21 cellular contexts compared by ENCODE assay signal in genomic region chr7:27737591-27737990, GRCh38. TPM values are rescaled to one million over a fixed set of nuclear protein-coding genes. Genes with fewer than 3 reads are reported as not detected.
A peak's percentile ranks its signal among the peaks of the same experiment; 100 is the strongest.
DNase-seq lines count a peak whose midpoint lies in the region; ATAC-seq and TF ChIP-seq lines count a peak whose summit lies in the region.
"Had no signal": no experiment of that assay in that cellular context is flagged by ENCODE, and none has a peak within 500 bp of the region (broad histone marks: within the 10 kb centered on the region; RNA-seq: fewer than 3 reads in every experiment).

No MANE protein-coding gene starts in this region.

- H3K4me1 ChIP-seq in esophagus (ENCODE audit: control insufficient read depth in 2 of 2, insufficient read depth in 2 of 2, low read length in 1 of 2) = no peaks in the 10 kb centered on the region

- H3K27me3 ChIP-seq in esophagus (ENCODE audit: control insufficient read depth in 1 of 2, insufficient read depth in 2 of 2, low read length in 2 of 2) = no peaks in the 10 kb centered on the region
- H3K27me3 ChIP-seq: Peyer's patch, SJCRH30 had no signal

- no peaks in the 10 kb centered on the region for H3K27me3 Mint-ChIP-seq in progenitor cell of endocrine pancreas
- H3K27me3 Mint-ChIP-seq: T-cell had no signal

- peak overlapping the region; percentile 17 for H3K4me3 Mint-ChIP-seq in progenitor cell of endocrine pancreas (ENCODE audit: low read depth)
- H3K4me3 Mint-ChIP-seq: T-cell had no signal

- TF ChIP-seq CTCF in 22Rv1 (IDR thresholded peaks at IDR 0.05) = no peak
- TF ChIP-seq CTCF in progenitor cell of endocrine pancreas (IDR thresholded peaks at IDR 0.05; ENCODE audit: unreplicated experiment) = no peak

- peaks cover 58% of the 10 kb centered on the region for H3K4me1 Mint-ChIP-seq in progenitor cell of endocrine pancreas (ENCODE audit: low read depth)

- H3K36me3 Mint-ChIP-seq in progenitor cell of endocrine pancreas (ENCODE audit: insufficient read depth) = no peaks in the 10 kb centered on the region
- H3K36me3 Mint-ChIP-seq: T-cell had no signal

- H3K9me3 Mint-ChIP-seq in progenitor cell of endocrine pancreas (ENCODE audit: low read depth) = no peaks in the 10 kb centered on the region
- H3K9me3 Mint-ChIP-seq: T-cell had no signal

- H3K36me3 ChIP-seq in esophagus (ENCODE audit: control insufficient read depth in 2 of 2, insufficient read depth in 2 of 2, low read length in 1 of 2) = no peaks in the 10 kb centered on the region
- H3K36me3 ChIP-seq: Peyer's patch, SJCRH30 had no signal

- ATAC-seq in GM21390 (IDR thresholded peaks at IDR 0.05; ENCODE audit: unreplicated experiment) = no peak
- ATAC-seq: T-cell had no signal

- peak overlapping the region; percentile 78 for H3K27ac Mint-ChIP-seq in progenitor cell of endocrine pancreas
- H3K27ac Mint-ChIP-seq: T-cell had no signal

- 52 to 62% methylated on average over 3 of the region's 3 CpGs for WGBS in esophagus, 2 donors

- no peak overlapping the region for H3K4me3 ChIP-seq in esophagus (ENCODE audit: low read depth in 1 of 2, low read length in 2 of 2)
- H3K4me3 ChIP-seq: Peyer's patch, SJCRH30 had no signal

- DNase-seq in HT-29 (ENCODE audit: low spot score) (peak; percentile 20), progenitor cell of endocrine pancreas (ENCODE audit: low spot score, unreplicated experiment) (no peak), retina (no peak), UCSD-AML1 (lab: John Stamatoyannopoulos, UW; ENCODE audit: unreplicated experiment) (no peak)
- DNase-seq in activated CD8-positive, alpha-beta memory T cell treated with anti-CD3 and anti-CD28 coated beads, Interleukin-2, amount 50 U/mL, for 4 hours = no peak
- DNase-seq: AML-193, C1 segment of cervical spinal cord, DND-41, KBM-7, MM.1S, NCI-H1048, NCI-H1417 treated with DMSO at 0.1 percent for 48 hours, NCI-H187 treated with DMSO at 0.1 percent for 48 hours, NCI-H2107, NCI-H69, Peyer's patch, SJCRH30, T-cell had no signal

- H3K9me3 ChIP-seq in esophagus (ENCODE audit: control insufficient read depth in 2 of 2, insufficient read depth in 1 of 2, low read depth in 1 of 2, low read length in 1 of 2) = no peaks in the 10 kb centered on the region
- H3K9me3 ChIP-seq: Peyer's patch, SJCRH30 had no signal

- H3K27ac ChIP-seq in 22Rv1 (peak overlapping the region; percentile 91), esophagus (ENCODE audit: low read depth in 2 of 2, low read length in 1 of 2) (peak overlapping the region; percentile 56 to 76)
- H3K27ac ChIP-seq: Peyer's patch, SJCRH30 had no signal

RNA-seq across cellular contexts. Expression of gene TAX1BP1, which starts 2.4 kb away (rescaled TPM):
- total RNA-seq in HT-29 (2014; rRNA removed; shearing (Covaris generic)) = 33.0 and 33.8 TPM in 2 replicates
- 100 to 1,000 TPM in 1 of 2 donors, 10 to 100 TPM in 1; 86.8 to 113 TPM for polyA plus RNA-seq in esophagus
- 98.1 and 101 TPM in 2 replicates for total RNA-seq in progenitor cell of endocrine pancreas
